13 cellular contexts compared by ENCODE assay signal in the genomic region with DNA sequence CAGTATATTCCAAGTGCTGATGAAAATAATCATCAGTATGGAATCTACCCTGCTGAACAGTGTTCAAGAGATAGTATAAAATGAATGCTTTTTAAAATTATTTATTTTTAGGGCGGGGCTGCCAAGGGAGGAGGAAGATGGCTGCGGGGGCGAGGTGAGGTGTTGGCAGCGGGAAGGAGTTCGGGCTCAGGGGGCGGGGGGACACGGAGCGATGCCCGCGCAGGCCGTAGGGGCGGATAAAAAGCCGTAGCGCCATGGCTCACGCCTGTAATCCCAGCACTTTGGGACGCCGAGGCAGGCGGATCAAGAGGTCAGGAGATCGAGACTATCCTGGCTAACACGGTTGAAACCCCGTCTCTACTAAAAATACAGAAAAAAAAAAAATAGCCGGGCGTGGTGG. TPM values are rescaled to one million over a fixed set of nuclear protein-coding genes. Genes with fewer than 3 reads are reported as not detected.
"Had no signal": no experiment of that assay in that cellular context is flagged by ENCODE, and none has a peak within 500 bp of the region (broad histone marks: within the 10 kb centered on the region; RNA-seq: fewer than 3 reads in every experiment).

No MANE protein-coding gene starts in this region.

RNA-seq across cellular contexts. Expression of a gene that starts 18.2 kb away (rescaled TPM):
- total RNA-seq: activated B cell treated with CpG ODN at 0.5 μM for 24 hours; activated CD4-positive, alpha-beta memory T cell treated with anti-CD3 and anti-CD28 coated beads for 36 hours; activated CD4-positive, alpha-beta T cell treated with anti-CD3 and anti-CD28 coated beads, Interleukin-2, amount 10 ng/mL, durations not matched to agents 24 days and 14 days; activated CD8-positive, alpha-beta memory T cell treated with anti-CD3 and anti-CD28 coated beads for 36 hours; activated CD8-positive, alpha-beta memory T cell treated with anti-CD3 and anti-CD28 coated beads, Interleukin-2, amount 10 ng/mL, durations not matched to agents 7 days and 5 days; activated CD8-positive, alpha-beta T cell treated with anti-CD3 and anti-CD28 coated beads, Interleukin-2, amount 10 ng/mL, durations not matched to agents 7 days and 5 days; activated naive CD4-positive, alpha-beta T cell treated with anti-CD3 and anti-CD28 coated beads for 36 hours; activated naive CD4-positive, alpha-beta T cell treated with anti-CD3 and anti-CD28 coated beads, Interleukin-2, amount 50 U/mL, for 72 hours; activated T-helper 1 cell treated with anti-CD3 and anti-CD28 coated beads, Interleukin-12 subunit alpha, Interleukin-12 subunit beta, Interleukin-2, Interleukin-4 antibody, amounts not matched to agents 30 ng/mL and 10 ng/mL and 1 ng/mL, durations not matched to agents 14 hours and 24 hours and 36 hours; activated T-helper 2 cell treated with anti-CD3 and anti-CD28 coated beads, Interferon-gamma antibody, Interleukin-2, Interleukin-4, amounts not matched to agents 10 μg/mL and 5 μg/mL and 100 μg/mL, durations not matched to agents 14 hours and 24 hours and 36 hours; foreskin keratinocyte; T-helper 2 cell treated with Interferon-gamma antibody and Interleukin-4, amounts not matched to agents 100 ng/mL and 5 ng/mL, for 36 hours had no signal
- polyA plus RNA-seq: cardiac muscle cell, foreskin keratinocyte had no signal
